ENCODE assay signal across 1 cellular context in genomic region chr2:172537851-172538250, GRCh38.
DNase-seq lines count a peak whose midpoint lies in the region.

No MANE protein-coding gene starts in this region.

- DNase-seq in activated gamma-delta T cell (lab: John Stamatoyannopoulos, UW): peak; percentile 8
